ENCODE assay signal across 13 cellular contexts in genomic region chr6:137850816-137851602, GRCh38. TPM values are rescaled to one million over a fixed set of nuclear protein-coding genes. Genes with fewer than 3 reads are reported as not detected.
A peak's percentile ranks its signal among the peaks of the same experiment; 100 is the strongest.
DNase-seq lines count a peak whose midpoint lies in the region; ATAC-seq and TF ChIP-seq lines count a peak whose summit lies in the region.
"Had no signal": no experiment of that assay in that cellular context is flagged by ENCODE, and none has a peak within 500 bp of the region (broad histone marks: within the 10 kb centered on the region; RNA-seq: fewer than 3 reads in every experiment).

No MANE protein-coding gene starts in this region.

- 69% methylated on average over 4 of the region's 4 CpGs for WGBS in esophagus muscularis mucosa
- 71 to 77% methylated on average over 3 to 4 of the region's 4 CpGs for WGBS in transverse colon (ENCODE audit: low coverage in 1 of 2), 2 donors

- H3K27ac ChIP-seq in esophagus muscularis mucosa (replicated peaks in 1 of 4) (peak overlapping the region in 3 of 4 donors; percentile 57 to 71 (median 63)), transverse colon (peak overlapping the region; percentile 37 to 68 (median 60))
- H3K27ac ChIP-seq: 22Rv1 had no signal

- H3K36me3 ChIP-seq in esophagus muscularis mucosa (no peaks in the 10 kb centered on the region), transverse colon (no peaks in the 10 kb centered on the region)

- intact Hi-C loops in esophagus muscularis mucosa (cut with DNase I) (no loop called here), transverse colon (cut with DNase I; ENCODE audit: low total_unique reads) (no loop called here)

- in situ Hi-C loops in transverse colon (cut with MboI; ENCODE audit: low pct_ligation_motif_present in 1 of 4, low pct_unique_long_range_greater_than_20kb in 1 of 4, low sequenced_read_pairs in 3 of 4) = no loop called here

- TF ChIP-seq CTCF in esophagus muscularis mucosa (IDR thresholded peaks at IDR 0.05) = no peak
- TF ChIP-seq CTCF in transverse colon (IDR thresholded peaks at IDR 0.05) = no peak

- H3K27me3 ChIP-seq in esophagus muscularis mucosa (no peaks in the 10 kb centered on the region), transverse colon (no peaks in the 10 kb centered on the region)

- H3K4me1 ChIP-seq in esophagus muscularis mucosa (peaks cover 0 to 42% (median 37%) of the 10 kb centered on the region in 4 donors), transverse colon (peaks cover 0 to 20% (median 7%) of the 10 kb centered on the region in 4 donors)

- H3K9me3 ChIP-seq in esophagus muscularis mucosa (no peaks in the 10 kb centered on the region), transverse colon (no peaks in the 10 kb centered on the region)

- DNase-seq in DMS 273 (lab: John Stamatoyannopoulos, UW; ENCODE audit: unreplicated experiment) = peak; percentile 20
- DNase-seq in DMS 273 treated with DMSO at 0.1 percent for 48 hours (lab: John Stamatoyannopoulos, UW) = no peak
- peak; percentile 57 for DNase-seq in stimulated activated CD4-positive, alpha-beta T cell treated with anti-CD3 and anti-CD28 coated beads, Interleukin-1b, Interleukin-23, amount 100 ng/mL, for 48 hours
- no peak for DNase-seq in stimulated activated CD4-positive, alpha-beta T cell treated with anti-CD3 and anti-CD28 coated beads, Interleukin-2, amount 100 ng/mL, for 24 hours
- DNase-seq in esophagus muscularis mucosa (ENCODE audit: extremely low spot score) = no peak
- DNase-seq in transverse colon = no peak
- DNase-seq: activated CD8-positive, alpha-beta memory T cell treated with anti-CD3 and anti-CD28 coated beads for 24 hours; KBM-7 had no signal

- ATAC-seq in HG03045 (IDR thresholded peaks at IDR 0.05; ENCODE audit: unreplicated experiment) (no peak), HG03139 (IDR thresholded peaks at IDR 0.05; ENCODE audit: unreplicated experiment) (no peak)
- ATAC-seq: Right ventricle myocardium inferior had no signal

- TF ChIP-seq EP300 in esophagus muscularis mucosa (IDR thresholded peaks at IDR 0.05) (no peak), transverse colon (IDR thresholded peaks at IDR 0.05; ENCODE audit: low read depth) (no peak)

- TF ChIP-seq POLR2A in esophagus muscularis mucosa (IDR thresholded peaks at IDR 0.05; ENCODE audit: low read depth) (no peak), transverse colon (IDR thresholded peaks at IDR 0.05) (no peak)

- H3K4me3 ChIP-seq in esophagus muscularis mucosa (no peak overlapping the region), transverse colon (no peak overlapping the region)
- H3K4me3 ChIP-seq: lung had no signal

RNA-seq across cellular contexts. Expression of gene TNFAIP3, which starts 16.1 kb away (rescaled TPM):
- 10 to 100 TPM; 21.0 to 54.3 (median 29.8) TPM for total RNA-seq in esophagus muscularis mucosa
- 10 to 100 TPM; 21.4 to 46.8 (median 36.3) TPM for total RNA-seq in transverse colon

Comparison
In these comparisons a context has a peak if more than half of its experiments do, and no peak if none do; other contexts are left out.
1. DNase-seq: peak in DMS 273 (single experiment) and stimulated activated CD4-positive, alpha-beta T cell treated with anti-CD3 and anti-CD28 coated beads, Interleukin-1b, Interleukin-23, amount 100 ng/mL, for 48 hours (single experiment); none in DMS 273 treated with DMSO at 0.1 percent for 48 hours (single experiment), stimulated activated CD4-positive, alpha-beta T cell treated with anti-CD3 and anti-CD28 coated beads, Interleukin-2, amount 100 ng/mL, for 24 hours (0 of 2), esophagus muscularis mucosa (single experiment) and transverse colon (single experiment).